ENCODE assay signal across 20 cellular contexts in genomic region chrX:15785176-15785735, GRCh38. TPM values are rescaled to one million over a fixed set of nuclear protein-coding genes. Genes with fewer than 3 reads are reported as not detected.
DNase-seq lines count a peak whose midpoint lies in the region; ATAC-seq, FAIRE-seq and TF ChIP-seq lines count a peak whose summit lies in the region.
"Had no signal": no experiment of that assay in that cellular context is flagged by ENCODE, and none has a peak within 500 bp of the region (broad histone marks: within the 10 kb centered on the region; RNA-seq: fewer than 3 reads in every experiment).

No MANE protein-coding gene starts in this region.

- no peaks in the 10 kb centered on the region for H3K9me3 Mint-ChIP-seq in CD14-positive monocyte
- H3K9me3 Mint-ChIP-seq: CD8-positive, alpha-beta memory T cell had no signal

- no peak overlapping the region for H3K4me2 ChIP-seq in K562 (ENCODE audit: insufficient read depth, low read length)
- H3K4me2 ChIP-seq: PC-9 had no signal

- no peak overlapping the region for H3K4me3 ChIP-seq in K562
- H3K4me3 ChIP-seq in spleen = no peak overlapping the region
- H3K4me3 ChIP-seq: PC-9, SK-N-MC had no signal

- peak; percentile 12 for DNase-seq in NK-92 treated with Interleukin-12 subunit alpha and Interleukin-12 subunit beta, amount 100 ng/mL, for 24 hours (lab: John Stamatoyannopoulos, UW)
- DNase-seq in NK-92 (lab: John Stamatoyannopoulos, UW; ENCODE audit: unreplicated experiment) = no peak
- DNase-seq in CD14-positive monocyte (ENCODE audit: low spot score) = peak; percentile 47
- DNase-seq in NCI-H526 (lab: John Stamatoyannopoulos, UW) = peak; percentile 71 to 82
- no peak for DNase-seq in K562 (ENCODE audit: extremely low read depth in 1 of 4, low spot score in 3 of 4)
- DNase-seq in Right ventricle myocardium superior = no peak
- no peak for DNase-seq in spleen
- no peak for DNase-seq in posterior vena cava (ENCODE audit: low spot score)
- DNase-seq: 8988T; CD8-positive, alpha-beta memory T cell; DMS79 treated with DMSO at 0.1 percent for 48 hours; H7; NCI-H1092 treated with DMSO at 0.1 percent for 48 hours; NCI-H2081 treated with DMSO at 0.1 percent for 48 hours; NCI-H510A; PC-9 had no signal

- H3K36me3 ChIP-seq in K562 (ENCODE audit: control insufficient read depth, insufficient read depth, low read length) = peaks cover 3% of the 10 kb centered on the region; the same call in 1 of the 3 replicates
- peaks cover 0 to 41% (median 4%) of the 10 kb centered on the region in 6 donors for H3K36me3 ChIP-seq in spleen

- no peak for TF ChIP-seq RAD21 in K562 (CRISPR knock-in tag; conservative IDR thresholded peaks at IDR 0.05 in 1 of 2, IDR thresholded peaks at IDR 0.05 in 1 of 2)

- peaks cover 3 to 5% of the 10 kb centered on the region in 2 experiments; a peak in 3 of 5 replicates for H3K4me1 ChIP-seq in K562 (replicated peaks in 1 of 2; ENCODE audit: control insufficient read depth in 2 of 2, insufficient read depth in 2 of 2, low read length in 2 of 2)
- H3K4me1 ChIP-seq in spleen = peaks cover 3 to 26% (median 9%) of the 10 kb centered on the region in 6 donors

- H3K79me2 ChIP-seq in K562 (ENCODE audit: control insufficient read depth, insufficient read depth, low read length) = no peaks in the 10 kb centered on the region

- H3K27ac Mint-ChIP-seq in CD14-positive monocyte = peak overlapping the region in 6 of 7 donors; percentile 69 to 92 (median 80)

- no peak overlapping the region for H3K27ac ChIP-seq in K562 (ENCODE audit: extremely low read depth, low read depth, low read length)
- peak overlapping the region in 2 of 8 donors; percentile 21 to 26 for H3K27ac ChIP-seq in spleen
- H3K27ac ChIP-seq: PC-9, SK-N-MC had no signal

- H3K9me1 ChIP-seq in K562 (ENCODE audit: control insufficient read depth, insufficient read depth, low read length) = no peaks in the 10 kb centered on the region

- no TSS peak for BruUV-seq in K562 (replicated peaks; lab: Mats Ljungman, UMichigan)

- H3K27me3 ChIP-seq in K562 (ENCODE audit: control insufficient read depth in 2 of 2, insufficient read depth in 2 of 2, low read length in 2 of 2) = no peaks in the 10 kb centered on the region
- no peaks in the 10 kb centered on the region for H3K27me3 ChIP-seq in spleen (replicated peaks in 1 of 7)

- intact Hi-C loops in CD14-positive monocyte (cut with micrococcal nuclease) (no loop called here), K562 (cut with micrococcal nuclease) (no loop called here), Right ventricle myocardium superior (cut with DNase I) (no loop called here), spleen (cut with DNase I; ENCODE audit: low total_unique reads) (no loop called here), posterior vena cava (cut with DNase I) (no loop called here)

- CTCF ChIA-PET in K562 (lab: Yijun Ruan, JAX; ENCODE audit: low intra/inter-chr PET ratio) = no interaction called here

- peaks cover 7 to 26% of the 10 kb centered on the region in 2 donors for H3K36me3 Mint-ChIP-seq in CD14-positive monocyte

- POLR2A ChIA-PET in K562 (lab: Yijun Ruan, JAX) = interaction anchor here (0.6 kb wide), 1 partner anchor 46 kb away, joined by 3 read pairs; no protein-coding TSS in a partner anchor

- no peaks in the 10 kb centered on the region for H4K20me1 ChIP-seq in K562 (replicated peaks; ENCODE audit: control insufficient read depth, insufficient read depth, low read length)

- TF ChIP-seq CTCF in CD14-positive monocyte (IDR thresholded peaks at IDR 0.05) = no peak
- no peak for TF ChIP-seq CTCF in K562 (IDR thresholded peaks at IDR 0.05 in 2 of 3, conservative IDR thresholded peaks at IDR 0.05 in 1 of 3; ENCODE audit: insufficient read depth in 2 of 3, low read depth in 1 of 3, low read length in 3 of 3)
- no peak for TF ChIP-seq CTCF in spleen (IDR thresholded peaks at IDR 0.05 in 8 of 11, conservative IDR thresholded peaks at IDR 0.05 in 3 of 11)

- ATAC-seq in K562 (no peak), Right ventricle myocardium superior (ENCODE audit: poor library complexity) (no peak)

- no peak overlapping the region for H3K4me3 Mint-ChIP-seq in CD14-positive monocyte

- H3K4me1 Mint-ChIP-seq in CD14-positive monocyte = peaks cover 31% of the 10 kb centered on the region

- FAIRE-seq in K562 (lab: Jason Lieb, UNC) = no peak
- FAIRE-seq: D721Med, HTR-8/SVneo had no signal

- H3K9ac ChIP-seq in K562 (ENCODE audit: insufficient read depth in 1 of 2, low read depth in 2 of 2, low read length in 2 of 2) = no peak overlapping the region

- in situ Hi-C loops in K562 (cut with MboI) = no loop called here

- no peaks in the 10 kb centered on the region for H3K27me3 Mint-ChIP-seq in CD14-positive monocyte (ENCODE audit: low read depth in 3 of 3)
- H3K27me3 Mint-ChIP-seq: CD8-positive, alpha-beta memory T cell had no signal

- no peak overlapping the region for H2AFZ ChIP-seq in K562 (ENCODE audit: low read depth, low read length)
- H2AFZ ChIP-seq: PC-9 had no signal

- H3K9me3 ChIP-seq in K562 (replicated peaks; ENCODE audit: control insufficient read depth, insufficient read depth, low read depth, low read length) (no peaks in the 10 kb centered on the region), spleen (no peaks in the 10 kb centered on the region)

- TF ChIP-seq EP300 in K562 (IDR thresholded peaks at IDR 0.05; ENCODE audit: low read length) = no peak

- WGBS in K562 (ENCODE audit: insufficient coverage, low coverage, missing lambda C conversion rate) = 80% methylated on average over 3 of the region's 3 CpGs
- 77 to 85% (median 79%) methylated on average over 3 of the region's 3 CpGs for WGBS in spleen, 5 donors

- no peak for TF ChIP-seq POLR2A in K562 (conservative IDR thresholded peaks at IDR 0.05)
- no peak for TF ChIP-seq POLR2A in spleen (IDR thresholded peaks at IDR 0.05)

TF ChIP-seq in K562, 482 proteins besides CTCF, POLR2A, EP300 and RAD21 (continues in another document):
- no peak for TF ChIP-seq EWSR1 (IDR thresholded peaks at IDR 0.05; ENCODE audit: borderline replicate concordance, low read depth, partially characterized antibody)
- no peak for TF ChIP-seq MECOM (CRISPR knock-in tag; IDR thresholded peaks at IDR 0.05)
- TF ChIP-seq MITF (IDR thresholded peaks at IDR 0.05) = no peak

RNA-seq across cellular contexts. Expression of gene ZRSR2, which starts 5.0 kb away (rescaled TPM):
- 10 to 100 TPM in 1 of 2 donors, 1 to 10 TPM in 1; 9.3 to 11.2 TPM for polyA plus RNA-seq in CD14-positive monocyte
- total RNA-seq in K562 (2011; cell fraction: chromatin; rRNA removed; ENCODE audit: low replicate concordance) = 6.6 and 18.6 TPM in 2 replicates
- total RNA-seq in K562 (2011; cell fraction: nucleolus; rRNA removed) = 4.5 and 6.1 TPM in 2 replicates
- 8.9 and 9.4 TPM in 2 replicates for total RNA-seq in K562 (2011; cell fraction: nucleoplasm; rRNA removed)
- total RNA-seq in K562 (2014; rRNA removed) = 5.7 and 8.6 TPM in 2 replicates
- total RNA-seq in K562 (2014; rRNA removed; fragmentation: Illumina TruSeq; extraction: Trizol) = 8.6 and 10.4 TPM in 2 replicates
- total RNA-seq in K562 (2015; rRNA removed; fragmentation: Illumina TruSeq; extraction: Trizol) = 10.9 and 11.0 TPM in 2 replicates
- 6.3 and 6.7 TPM in 2 replicates for total RNA-seq in K562 (2021)
- 10.8 and 11.1 TPM in 2 replicates for polyA plus RNA-seq in K562 (2011; rRNA removed)
- 1.8 and 4.2 TPM in 2 replicates for polyA plus RNA-seq in K562 (2011; cell fraction: cytosol; rRNA removed)
- 11.3 and 16.1 TPM in 2 replicates for polyA plus RNA-seq in K562 (2011; cell fraction: nucleus; rRNA removed)
- polyA plus RNA-seq in K562 (2012) = 9.9 and 11.0 TPM in 2 replicates
- polyA plus RNA-seq in K562 (2014; fragmentation: Illumina TruSeq; extraction: Trizol) = 16.2 and 19.5 TPM in 2 replicates
- polyA plus RNA-seq in K562 (2014; fragmentation: Nextera tagmentation; extraction: Ambion mirVana) = 1 to 10 TPM; 3.5 to 6.9 TPM
- polyA plus RNA-seq in K562 (2014; rRNA removed) = 13.8 and 16.4 TPM in 2 replicates
- polyA minus RNA-seq in K562 (2011; rRNA and poly(A)+ RNA removed) = 6.1 TPM in 2 replicates
- 2.3 TPM in 1 of 2 replicates, not detected in the other for polyA minus RNA-seq in K562 (2011; cell fraction: cytosol; rRNA and poly(A)+ RNA removed)
- polyA minus RNA-seq in K562 (2011; cell fraction: nucleus; rRNA and poly(A)+ RNA removed) = 2.8 and 5.0 TPM in 2 replicates
- total RNA-seq in Right ventricle myocardium superior = 6.8 TPM
- 10 to 100 TPM in 6 of 7 donors, 1 to 10 TPM in 1; 8.3 to 27.9 (median 19.0) TPM for total RNA-seq in spleen
- polyA plus RNA-seq in spleen = 10 to 100 TPM; 19.7 to 65.1 (median 26.4) TPM
- 10 to 100 TPM; 11.1 to 13.1 TPM for total RNA-seq in posterior vena cava
- total RNA-seq: G401 had no signal

RNA-seq across cellular contexts. Expression of gene CA5B, which starts 47.2 kb away (rescaled TPM):
- 10 to 100 TPM in 1 of 2 donors, 1 to 10 TPM in 1; 6.2 to 24.4 TPM for polyA plus RNA-seq in CD14-positive monocyte
- total RNA-seq in K562 (2011; cell fraction: chromatin; rRNA removed; ENCODE audit: low replicate concordance) = 19.0 and 28.7 TPM in 2 replicates
- 9.3 and 9.8 TPM in 2 replicates for total RNA-seq in K562 (2011; cell fraction: nucleolus; rRNA removed)
- total RNA-seq in K562 (2011; cell fraction: nucleoplasm; rRNA removed) = 14.8 and 20.6 TPM in 2 replicates
- 1.6 and 1.9 TPM in 2 replicates for total RNA-seq in K562 (2014; rRNA removed)
- 2.8 TPM in 2 replicates for total RNA-seq in K562 (2014; rRNA removed; fragmentation: Illumina TruSeq; extraction: Trizol)
- total RNA-seq in K562 (2015; rRNA removed; fragmentation: Illumina TruSeq; extraction: Trizol) = 2.8 and 3.6 TPM in 2 replicates
- total RNA-seq in K562 (2021) = 3.1 and 3.5 TPM in 2 replicates
- 3.7 and 4.6 TPM in 2 replicates for polyA plus RNA-seq in K562 (2011; rRNA removed)
- 1.6 and 3.1 TPM in 2 replicates for polyA plus RNA-seq in K562 (2011; cell fraction: cytosol; rRNA removed)
- polyA plus RNA-seq in K562 (2011; cell fraction: nucleus; rRNA removed) = 6.0 and 8.6 TPM in 2 replicates
- polyA plus RNA-seq in K562 (2012) = 1.2 and 1.8 TPM in 2 replicates
- polyA plus RNA-seq in K562 (2014; fragmentation: Illumina TruSeq; extraction: Trizol) = 2.0 and 2.6 TPM in 2 replicates
- 1 to 10 TPM in 1 of 2 experiments, under 1 TPM in 1; 0.55 to 1.1 TPM for polyA plus RNA-seq in K562 (2014; fragmentation: Nextera tagmentation; extraction: Ambion mirVana)
- polyA plus RNA-seq in K562 (2014; rRNA removed) = 1.5 and 3.4 TPM in 2 replicates
- polyA minus RNA-seq in K562 (2011; rRNA and poly(A)+ RNA removed) = 7.8 and 9.0 TPM in 2 replicates
- 1.5 and 2.3 TPM in 2 replicates for polyA minus RNA-seq in K562 (2011; cell fraction: cytosol; rRNA and poly(A)+ RNA removed)
- 6.7 and 9.9 TPM in 2 replicates for polyA minus RNA-seq in K562 (2011; cell fraction: nucleus; rRNA and poly(A)+ RNA removed)
- 2.8 TPM for total RNA-seq in Right ventricle myocardium superior
- total RNA-seq in spleen = 10 to 100 TPM; 15.1 to 24.1 (median 19.1) TPM
- polyA plus RNA-seq in spleen = 1 to 10 TPM; 1.4 to 1.9 (median 1.8) TPM
- 10 to 100 TPM; 16.9 to 23.1 TPM for total RNA-seq in posterior vena cava

Comparison
In these comparisons a context has a peak if more than half of its experiments do, and no peak if none do; other contexts are left out.
1. DNase-seq: peak in NK-92 treated with Interleukin-12 subunit alpha and Interleukin-12 subunit beta, amount 100 ng/mL, for 24 hours (single experiment), CD14-positive monocyte (single experiment) and NCI-H526 (2 of 2); none in NK-92 (single experiment), K562 (0 of 4), Right ventricle myocardium superior (single experiment), spleen (single experiment) and posterior vena cava (single experiment).